8 cellular contexts compared by ENCODE assay signal in the genomic region with DNA sequence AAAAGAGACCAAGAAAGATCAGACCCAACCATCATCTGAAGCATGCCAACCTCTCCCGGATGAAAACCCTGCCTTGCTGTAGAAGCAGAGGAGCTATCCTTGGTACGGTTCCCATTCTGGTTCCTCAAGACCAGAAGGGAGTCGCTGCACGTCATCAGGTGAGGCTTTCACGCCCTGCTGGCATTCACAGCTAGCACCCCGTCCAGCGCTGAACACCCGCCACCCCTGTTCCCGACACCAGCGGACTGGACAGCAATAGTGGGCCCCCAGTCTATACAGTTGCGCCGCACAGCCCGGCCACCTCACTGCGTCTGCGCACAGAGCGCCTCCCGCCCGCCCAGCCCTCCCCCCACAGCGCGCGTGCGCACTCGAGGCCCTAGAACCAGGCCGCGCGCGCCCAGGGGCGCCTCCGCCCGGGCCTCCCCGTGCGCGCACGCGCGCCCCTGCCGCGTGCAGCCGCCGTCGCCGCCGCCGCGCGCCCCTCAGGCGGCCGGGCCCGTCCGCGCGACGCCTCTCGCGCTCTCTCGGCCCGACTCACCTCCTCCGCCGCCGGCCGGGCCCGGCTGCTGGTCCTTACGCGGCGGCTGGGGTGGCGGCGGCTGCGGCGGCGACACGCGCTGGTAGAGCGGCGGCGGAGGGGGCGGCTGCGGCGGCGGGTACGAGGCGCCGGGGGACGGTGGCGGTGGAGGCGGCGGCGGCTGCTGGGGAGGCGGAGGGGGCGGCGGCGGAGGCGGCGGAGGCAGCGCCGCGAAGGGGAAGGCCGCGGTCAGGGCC. TPM values are rescaled to one million over a fixed set of nuclear protein-coding genes. Genes with fewer than 3 reads are reported as not detected.
DNase-seq lines count a peak whose midpoint lies in the region; ATAC-seq and TF ChIP-seq lines count a peak whose summit lies in the region.

No MANE protein-coding gene starts in this region.

- peak overlapping the region; percentile 87 for H3K4me3 ChIP-seq in lower lobe of right lung

- CTCF ChIA-PET in activated CD4-positive, alpha-beta memory T cell treated with anti-CD3 and anti-CD28 coated beads, Interleukin-2, amount 10 ng/mL, durations not matched to agents 7 days and 5 days (lab: Charles Lee): interaction anchor here (2.0 to 6.2 kb wide), 2 partner anchors 10 to 13 kb away, joined by 8 to 27 read pairs; no protein-coding TSS in a partner anchor

- H3K27me3 ChIP-seq in lower lobe of right lung (ENCODE audit: low read depth): no peaks in the 10 kb centered on the region

- peaks cover 56% of the 10 kb centered on the region for H3K4me1 ChIP-seq in lower lobe of right lung

- peaks cover 52% of the 10 kb centered on the region for H3K36me3 Mint-ChIP-seq in activated CD4-positive, alpha-beta memory T cell treated with anti-CD3 and anti-CD28 coated beads, Interleukin-2, amount 10 ng/mL, durations not matched to agents 7 days and 5 days (ENCODE audit: low read depth)

- H3K27ac ChIP-seq in lower lobe of right lung: peak overlapping the region; percentile 100

- H3K9me3 ChIP-seq in lower lobe of right lung: no peaks in the 10 kb centered on the region

- H3K27ac Mint-ChIP-seq in activated CD4-positive, alpha-beta memory T cell treated with anti-CD3 and anti-CD28 coated beads, Interleukin-2, amount 10 ng/mL, durations not matched to agents 7 days and 5 days: peak overlapping the region; percentile 69

- POLR2A ChIA-PET in activated CD4-positive, alpha-beta memory T cell treated with anti-CD3 and anti-CD28 coated beads, Interleukin-2, amount 10 ng/mL, durations not matched to agents 7 days and 5 days (lab: Charles Lee): interaction anchor here (0.6 to 10.9 kb wide), 13 partner anchors 9 to 723 kb away, joined by 3 to 197 read pairs (median 6); a partner anchor contains a TSS

- H3K4me3 Mint-ChIP-seq in activated CD4-positive, alpha-beta memory T cell treated with anti-CD3 and anti-CD28 coated beads, Interleukin-2, amount 10 ng/mL, durations not matched to agents 7 days and 5 days: peak overlapping the region; percentile 84

- H3K9me3 Mint-ChIP-seq in activated CD4-positive, alpha-beta memory T cell treated with anti-CD3 and anti-CD28 coated beads, Interleukin-2, amount 10 ng/mL, durations not matched to agents 7 days and 5 days: no peaks in the 10 kb centered on the region

- peak; percentile 22 for ATAC-seq in HG02798 (IDR thresholded peaks at IDR 0.05; ENCODE audit: poor library complexity, unreplicated experiment)
- ATAC-seq in lower lobe of right lung: peak; percentile 40 to 61
- ATAC-seq in HG02610 (IDR thresholded peaks at IDR 0.05; ENCODE audit: unreplicated experiment): no peak

- DNase-seq in ELF-1 (ENCODE audit: low read depth, low spot score): peak; percentile 72
- peak; percentile 62 for DNase-seq in NCI-H460 (ENCODE audit: extremely low read depth, low read depth)
- peak; percentile 86 for DNase-seq in activated CD4-positive, alpha-beta memory T cell treated with anti-CD3 and anti-CD28 coated beads, Interleukin-2, amount 10 ng/mL, durations not matched to agents 7 days and 5 days
- peak; percentile 88 for DNase-seq in ecto neural progenitor cell (ENCODE audit: low spot score)
- peak; percentile 89 for DNase-seq in lower lobe of right lung
- DNase-seq in stimulated activated CD4-positive, alpha-beta T cell treated with anti-CD3 and anti-CD28 coated beads, Interleukin-4, amount 100 ng/mL, for 4 hours: peak; percentile 73 to 85

- TF ChIP-seq CTCF in lower lobe of right lung (IDR thresholded peaks at IDR 0.05): no peak

- H3K27me3 Mint-ChIP-seq in activated CD4-positive, alpha-beta memory T cell treated with anti-CD3 and anti-CD28 coated beads, Interleukin-2, amount 10 ng/mL, durations not matched to agents 7 days and 5 days: no peaks in the 10 kb centered on the region

- intact Hi-C loops in lower lobe of right lung (cut with DNase I): no loop called here

- peaks cover 68% of the 10 kb centered on the region for H3K4me1 Mint-ChIP-seq in activated CD4-positive, alpha-beta memory T cell treated with anti-CD3 and anti-CD28 coated beads, Interleukin-2, amount 10 ng/mL, durations not matched to agents 7 days and 5 days

- H3K36me3 ChIP-seq in lower lobe of right lung: peaks cover 48% of the 10 kb centered on the region

RNA-seq across cellular contexts. Expression of a gene that starts 0.7 kb away (rescaled TPM):
- total RNA-seq in NCI-H460 (2014; rRNA removed; shearing (Covaris generic)): 72.2 and 90.0 TPM in 2 replicates
- 88.6 and 110 TPM in 2 replicates for polyA plus RNA-seq in NCI-H460 (2014; cell fraction: nucleus; rRNA removed)
- 100 to 1,000 TPM; 385 to 390 TPM for total RNA-seq in activated CD4-positive, alpha-beta memory T cell treated with anti-CD3 and anti-CD28 coated beads, Interleukin-2, amount 10 ng/mL, durations not matched to agents 7 days and 5 days
- 269 TPM for total RNA-seq in lower lobe of right lung

RNA-seq across cellular contexts. Expression of a gene that starts 17.9 kb away (rescaled TPM):
- total RNA-seq in NCI-H460 (2014; rRNA removed; shearing (Covaris generic)): 0.54 TPM in 1 of 2 replicates, not detected in the other
- polyA plus RNA-seq in NCI-H460 (2014; cell fraction: nucleus; rRNA removed): 0.36 TPM in 1 of 2 replicates, not detected in the other
- 1 to 10 TPM; 3.1 to 4.0 TPM for total RNA-seq in activated CD4-positive, alpha-beta memory T cell treated with anti-CD3 and anti-CD28 coated beads, Interleukin-2, amount 10 ng/mL, durations not matched to agents 7 days and 5 days
- total RNA-seq in lower lobe of right lung: 2.6 TPM

RNA-seq across cellular contexts. Expression of a gene that starts 25.4 kb away (rescaled TPM):
- 7.3 and 12.1 TPM in 2 replicates for total RNA-seq in NCI-H460 (2014; rRNA removed; shearing (Covaris generic))
- polyA plus RNA-seq in NCI-H460 (2014; cell fraction: nucleus; rRNA removed): 57.6 and 67.9 TPM in 2 replicates
- total RNA-seq in activated CD4-positive, alpha-beta memory T cell treated with anti-CD3 and anti-CD28 coated beads, Interleukin-2, amount 10 ng/mL, durations not matched to agents 7 days and 5 days: 10 to 100 TPM; 95.6 to 98.0 TPM
- 29.1 TPM for total RNA-seq in lower lobe of right lung

RNA-seq across cellular contexts. Expression of a gene that starts 32.7 kb away (rescaled TPM):
- 11.8 and 14.0 TPM in 2 replicates for total RNA-seq in NCI-H460 (2014; rRNA removed; shearing (Covaris generic))
- 18.5 and 21.4 TPM in 2 replicates for polyA plus RNA-seq in NCI-H460 (2014; cell fraction: nucleus; rRNA removed)
- total RNA-seq in activated CD4-positive, alpha-beta memory T cell treated with anti-CD3 and anti-CD28 coated beads, Interleukin-2, amount 10 ng/mL, durations not matched to agents 7 days and 5 days: 10 to 100 TPM; 32.5 to 33.4 TPM
- 22.7 TPM for total RNA-seq in lower lobe of right lung

RNA-seq across cellular contexts. Expression of a gene that starts 33.7 kb away (rescaled TPM):
- not detected in 2 replicates for total RNA-seq in NCI-H460 (2014; rRNA removed; shearing (Covaris generic))
- polyA plus RNA-seq in NCI-H460 (2014; cell fraction: nucleus; rRNA removed): not detected in 2 replicates
- total RNA-seq in activated CD4-positive, alpha-beta memory T cell treated with anti-CD3 and anti-CD28 coated beads, Interleukin-2, amount 10 ng/mL, durations not matched to agents 7 days and 5 days: 100 to 1,000 TPM; 179 to 183 TPM
- total RNA-seq in lower lobe of right lung: 30.4 TPM
